In genomic region chr3:194584435-194584776, GRCh38 we compare ENCODE assay signal across 8 cellular contexts. TPM values are rescaled to one million over a fixed set of nuclear protein-coding genes. Genes with fewer than 3 reads are reported as not detected.
A peak's percentile ranks its signal among the peaks of the same experiment; 100 is the strongest.
DNase-seq lines count a peak whose midpoint lies in the region; TF ChIP-seq lines count a peak whose summit lies in the region.

No MANE protein-coding gene starts in this region.

- peak overlapping the region; percentile 97 for H3K4me3 Mint-ChIP-seq in mesothelial cell of epicardium

- H3K4me3 ChIP-seq in HUES48 (ENCODE audit: low read depth, low read length) (peak overlapping the region; percentile 93), cardiac fibroblast (replicated peaks in 1 of 2; ENCODE audit: low read depth in 2 of 2, low read length in 2 of 2) (peak overlapping the region; percentile 65 to 73)

- H3K4me1 Mint-ChIP-seq in mesothelial cell of epicardium: peaks cover 17% of the 10 kb centered on the region

- TF ChIP-seq CTCF in 22Rv1 (IDR thresholded peaks at IDR 0.05): no peak
- TF ChIP-seq CTCF in cardiac fibroblast (IDR thresholded peaks at IDR 0.05; ENCODE audit: low read depth, low read length): no peak
- TF ChIP-seq CTCF in mesothelial cell of epicardium (IDR thresholded peaks at IDR 0.05; ENCODE audit: unreplicated experiment): no peak

- peaks cover 11% of the 10 kb centered on the region for H3K36me3 Mint-ChIP-seq in mesothelial cell of epicardium

- no peaks in the 10 kb centered on the region for H3K9me3 Mint-ChIP-seq in mesothelial cell of epicardium

- peak overlapping the region; percentile 89 for H3K9ac ChIP-seq in HUES48 (ENCODE audit: low read depth, low read length)

- DNase-seq in cardiac fibroblast (ENCODE audit: low read depth in 2 of 2) (peak in 1 of 2 donors; percentile 32), mesothelial cell of epicardium (ENCODE audit: low spot score in 2 of 2, unreplicated experiment in 2 of 2) (no peak), NCI-H748 treated with DMSO at 0.1 percent for 48 hours (lab: John Stamatoyannopoulos, UW) (no peak), GM19240 (ENCODE audit: insufficient read length, low spot score) (no peak), superior temporal gyrus (ENCODE audit: extremely low spot score) (no peak)
- DNase-seq in stimulated activated CD4-positive, alpha-beta T cell treated with anti-CD3 and anti-CD28 coated beads, Interleukin-1b, Interleukin-23, amount 100 ng/mL, for 48 hours: no peak

- H3K27ac Mint-ChIP-seq in mesothelial cell of epicardium: peak overlapping the region; percentile 99

- H3K9me3 ChIP-seq in HUES48 (ENCODE audit: control insufficient read depth, insufficient read depth, low read length): no peaks in the 10 kb centered on the region

- H3K36me3 ChIP-seq in HUES48 (ENCODE audit: control insufficient read depth, insufficient read depth, low read length): 0 out of 2 replicates have a peak, but pooled peaks cover 3% of the 10 kb centered on the region

- H3K27ac ChIP-seq in 22Rv1 (peak overlapping the region; percentile 75), HUES48 (ENCODE audit: low read depth, low read length) (peak overlapping the region; percentile 89)

- H3K4me1 ChIP-seq in HUES48 (ENCODE audit: control insufficient read depth, insufficient read depth, low read length): no peaks in the 10 kb centered on the region

- no peaks in the 10 kb centered on the region for H3K27me3 Mint-ChIP-seq in mesothelial cell of epicardium (ENCODE audit: low read depth)

- H3K27me3 ChIP-seq in HUES48 (ENCODE audit: control insufficient read depth, insufficient read depth, low read length): no peaks in the 10 kb centered on the region

RNA-seq across cellular contexts. Expression of gene TMEM44, which starts 48.8 kb away (rescaled TPM):
- total RNA-seq in mesothelial cell of epicardium: 25.6 to 27.9 TPM (median 26.8 TPM) in 3 replicates
